In the genomic region with DNA sequence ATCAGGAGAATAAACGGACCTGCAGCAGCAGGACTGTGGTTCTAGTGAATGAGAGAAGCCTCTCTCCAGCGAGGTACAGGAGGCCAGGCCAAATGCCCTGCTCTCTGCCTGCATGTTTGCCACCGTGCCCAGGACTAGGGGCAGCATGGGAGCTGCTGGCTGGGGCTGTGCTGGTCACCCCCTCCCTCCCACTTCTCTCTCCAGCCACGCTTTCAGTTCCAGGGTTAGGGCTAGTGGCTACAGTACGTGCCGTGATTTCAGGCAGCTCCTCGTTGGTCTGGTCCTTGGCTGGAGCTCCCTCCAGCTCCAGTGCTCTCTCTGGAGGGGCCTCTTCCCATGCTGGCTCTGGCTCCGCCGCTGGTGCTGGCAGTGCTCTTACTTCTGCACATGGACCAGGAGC, we compare ENCODE assay signal across 5 cellular contexts. TPM values are rescaled to one million over a fixed set of nuclear protein-coding genes. Genes with fewer than 3 reads are reported as not detected.
"Had no signal": no experiment of that assay in that cellular context is flagged by ENCODE, and none has a peak within 500 bp of the region (broad histone marks: within the 10 kb centered on the region; RNA-seq: fewer than 3 reads in every experiment).

No MANE protein-coding gene starts in this region.

RNA-seq across cellular contexts. Expression of a gene that starts 0.6 kb away (rescaled TPM):
- total RNA-seq: GM23338, H1, H9, HT-29, IMR-90 had no signal
